In genomic region chr9:91078041-91078441, GRCh38 we compare ENCODE assay signal across 19 cellular contexts.
DNase-seq lines count a peak whose midpoint lies in the region; ATAC-seq, FAIRE-seq and TF ChIP-seq lines count a peak whose summit lies in the region.
"Had no signal": no experiment of that assay in that cellular context is flagged by ENCODE, and none has a peak within 500 bp of the region (broad histone marks: within the 10 kb centered on the region; RNA-seq: fewer than 3 reads in every experiment).

No MANE protein-coding gene starts in this region.

- 0 out of 2 replicates have a peak overlapping the region, but pooled peaks have one; percentile 22 for H2BK12ac ChIP-seq in H1 (ENCODE audit: low read depth, low read length)

- H3K36me3 Mint-ChIP-seq in CD14-positive monocyte, result no peaks in the 10 kb centered on the region
- H3K36me3 Mint-ChIP-seq: CD8-positive, alpha-beta memory T cell had no signal

- no peaks in the 10 kb centered on the region for H3K36me3 ChIP-seq in BJ (ENCODE audit: control insufficient read depth, insufficient read depth, low read length)
- H3K36me3 ChIP-seq in H1 (ENCODE audit: control insufficient read depth in 2 of 4, insufficient read depth in 4 of 4, low read length in 3 of 4), result no peaks in the 10 kb centered on the region
- H3K36me3 ChIP-seq in lower lobe of right lung, result no peaks in the 10 kb centered on the region
- H3K36me3 ChIP-seq in upper lobe of left lung, result no peaks in the 10 kb centered on the region
- H3K36me3 ChIP-seq: BE2C, Peyer's patch had no signal

- H3K27ac ChIP-seq in H1 (ENCODE audit: low read depth, low read length), result no peak overlapping the region
- H3K27ac ChIP-seq in lower lobe of right lung, result peak overlapping the region; percentile 14
- H3K27ac ChIP-seq in upper lobe of left lung, result peak overlapping the region in 3 of 4 donors; percentile 67 to 72 (median 69)
- no peak overlapping the region for H3K27ac ChIP-seq in right cardiac atrium (ENCODE audit: low read length)
- H3K27ac ChIP-seq: A549, Peyer's patch had no signal

- peaks cover 0 to 5% (median 4%) of the 10 kb centered on the region in 3 donors for H3K27me3 Mint-ChIP-seq in CD14-positive monocyte (ENCODE audit: low read depth in 3 of 3)

- no peak overlapping the region for H4K8ac ChIP-seq in H1 (ENCODE audit: extremely low read depth, insufficient read depth, low read length)

- H3K9me3 Mint-ChIP-seq in CD14-positive monocyte, result peaks cover 0 to 2% (median 0%) of the 10 kb centered on the region in 7 donors
- H3K9me3 Mint-ChIP-seq: CD8-positive, alpha-beta memory T cell; H9 had no signal

- H3K4me3 ChIP-seq in BJ (ENCODE audit: low read depth, low read length) (no peak overlapping the region), H1 (ENCODE audit: extremely low read depth in 1 of 4, insufficient read depth in 2 of 4, low read depth in 3 of 4, low read length in 4 of 4) (no peak overlapping the region), lower lobe of right lung (no peak overlapping the region), upper lobe of left lung (no peak overlapping the region), right cardiac atrium (ENCODE audit: low read length) (no peak overlapping the region)
- H3K4me3 ChIP-seq: A549, Peyer's patch had no signal

- TF ChIP-seq CTCF in BJ (IDR thresholded peaks at IDR 0.05; ENCODE audit: insufficient read depth, low read depth, low read length), result no peak
- no peak for TF ChIP-seq CTCF in H1 (IDR thresholded peaks at IDR 0.05; ENCODE audit: control extremely low read depth in 1 of 3, insufficient read depth in 1 of 3, low read depth in 1 of 3, low read length in 3 of 3)
- no peak for TF ChIP-seq CTCF in lower lobe of right lung (IDR thresholded peaks at IDR 0.05)
- TF ChIP-seq CTCF in upper lobe of left lung (IDR thresholded peaks at IDR 0.05), result no peak
- TF ChIP-seq CTCF in CD14-positive monocyte (IDR thresholded peaks at IDR 0.05), result no peak

- H3K27me3 ChIP-seq in BJ (ENCODE audit: control insufficient read depth, insufficient read depth, low read length), result no peaks in the 10 kb centered on the region
- H3K27me3 ChIP-seq in H1 (replicated peaks in 1 of 4; ENCODE audit: control insufficient read depth in 3 of 4, extremely low read depth in 1 of 4, insufficient read depth in 3 of 4, low read length in 3 of 4), result no peaks in the 10 kb centered on the region
- no peaks in the 10 kb centered on the region for H3K27me3 ChIP-seq in lower lobe of right lung (ENCODE audit: low read depth)
- H3K27me3 ChIP-seq in upper lobe of left lung, result no peaks in the 10 kb centered on the region
- no peaks in the 10 kb centered on the region for H3K27me3 ChIP-seq in right cardiac atrium (ENCODE audit: control insufficient read depth, insufficient read depth)
- H3K27me3 ChIP-seq: BE2C, Peyer's patch had no signal

- CTCF ChIA-PET in BJ (lab: Yijun Ruan, JAX), result interaction anchor here (0.8 kb wide), 1 partner anchor 348 kb away, joined by 4 read pairs; no protein-coding TSS in a partner anchor
- CTCF ChIA-PET in H1 (lab: Charles Lee; ENCODE audit: partially characterized antibody), result no interaction called here

- no peak overlapping the region for H2BK120ac ChIP-seq in H1 (replicated peaks; ENCODE audit: low read depth, low read length)

- H3K4ac ChIP-seq in H1 (replicated peaks; ENCODE audit: insufficient read length, low read depth, low read length), result no peak overlapping the region

- H2BK15ac ChIP-seq in H1 (ENCODE audit: low read length), result no peak overlapping the region

- intact Hi-C loops in lower lobe of right lung (cut with DNase I) (no loop called here), right cardiac atrium (cut with DNase I) (no loop called here), CD14-positive monocyte (cut with micrococcal nuclease) (no loop called here)

- no peaks in the 10 kb centered on the region for H3K23me2 ChIP-seq in H1 (ENCODE audit: low read depth, low read length)

- no peak overlapping the region for H2AK5ac ChIP-seq in H1 (ENCODE audit: low read depth, low read length)

- TF ChIP-seq POLR2A in H1 (IDR thresholded peaks at IDR 0.05; ENCODE audit: control extremely low read depth in 1 of 2, low read depth in 2 of 2, low read length in 2 of 2) (no peak), upper lobe of left lung (IDR thresholded peaks at IDR 0.05) (no peak)

- no peak for TF ChIP-seq EP300 in H1 (IDR thresholded peaks at IDR 0.05; ENCODE audit: borderline replicate concordance in 1 of 2, low read depth in 2 of 2, low read length in 2 of 2)
- TF ChIP-seq EP300 in upper lobe of left lung (IDR thresholded peaks at IDR 0.05), result peak in 2 of 4 donors; percentile 6 to 64

- H3K79me1 ChIP-seq in H1 (ENCODE audit: low read depth, low read length), result no peaks in the 10 kb centered on the region; the same call in 1 of the 2 replicates

- TF ChIP-seq RAD21 in H1 (IDR thresholded peaks at IDR 0.05 in 1 of 2, conservative IDR thresholded peaks at IDR 0.05 in 1 of 2; ENCODE audit: low read depth in 2 of 2, low read length in 2 of 2), result no peak

- no peak overlapping the region for H3K23ac ChIP-seq in H1 (ENCODE audit: insufficient read length)

- no peak overlapping the region for H4K5ac ChIP-seq in H1 (ENCODE audit: insufficient read length, low read depth, low read length)

- H3K27ac Mint-ChIP-seq in CD14-positive monocyte, result no peak overlapping the region

- no peaks in the 10 kb centered on the region for H3K9me3 ChIP-seq in H1 (ENCODE audit: insufficient read depth in 2 of 2, low read depth in 1 of 2, low read length in 1 of 2)
- no peaks in the 10 kb centered on the region for H3K9me3 ChIP-seq in lower lobe of right lung
- H3K9me3 ChIP-seq in upper lobe of left lung, result no peaks in the 10 kb centered on the region
- H3K9me3 ChIP-seq in right cardiac atrium (ENCODE audit: control insufficient read depth, low read length), result no peaks in the 10 kb centered on the region
- H3K9me3 ChIP-seq: A549, BE2C, Peyer's patch had no signal

- H3K18ac ChIP-seq in H1 (ENCODE audit: extremely low read depth, low read length), result no peak overlapping the region

- no peak overlapping the region for H3K56ac ChIP-seq in H1 (replicated peaks; ENCODE audit: insufficient read length, low read depth, low read length)

- H2BK5ac ChIP-seq in H1 (ENCODE audit: low read depth, low read length), result no peak overlapping the region

- H2BK20ac ChIP-seq in H1 (ENCODE audit: low read length), result no peak overlapping the region

- H3K4me1 Mint-ChIP-seq in CD14-positive monocyte, result peaks cover 3% of the 10 kb centered on the region
- H3K4me1 Mint-ChIP-seq: CD8-positive, alpha-beta memory T cell had no signal

- no peaks in the 10 kb centered on the region for H4K20me1 ChIP-seq in H1 (replicated peaks in 1 of 2; ENCODE audit: control insufficient read depth in 1 of 2, insufficient read depth in 2 of 2, low read length in 2 of 2)

- POLR2A ChIA-PET in BJ (lab: Charles Lee) (no interaction called here), H1 (lab: Charles Lee; ENCODE audit: partially characterized antibody) (no interaction called here)

- ATAC-seq in lower lobe of right lung, result peak; percentile 67 to 82
- ATAC-seq in upper lobe of left lung (ENCODE audit: low FRiP score in 2 of 2), result peak in 1 of 2 donors; percentile 64
- no peak for ATAC-seq in right cardiac atrium
- ATAC-seq: A549 had no signal

- no peaks in the 10 kb centered on the region for H3K79me2 ChIP-seq in H1 (ENCODE audit: control insufficient read depth in 1 of 2, insufficient read depth in 2 of 2, low read length in 2 of 2)

- 84% methylated on average over 2 of the region's 2 CpGs; no CpG with 5 or more reads in 1 of the 2 experiments for WGBS in H1 (ENCODE audit: extremely low coverage in 1 of 2, insufficient coverage in 1 of 2, insufficient read length in 1 of 2, insufficient replicate concordance in 2 of 2, low coverage in 1 of 2, low lambda C conversion rate in 2 of 2, missing lambda C conversion rate in 1 of 2), 2 experiments
- 42 to 46% methylated on average over 2 of the region's 2 CpGs for WGBS in upper lobe of left lung, 2 donors
- WGBS in right cardiac atrium, result 70% methylated on average over 2 of the region's 2 CpGs

- H3K4me1 ChIP-seq in H1 (replicated peaks in 1 of 4; ENCODE audit: control insufficient read depth in 3 of 4, insufficient read depth in 4 of 4, low read length in 3 of 4) (peaks cover 0 to 5% (median 0%) of the 10 kb centered on the region in 4 experiments; a peak in 3 of 7 replicates), lower lobe of right lung (peaks cover 17% of the 10 kb centered on the region), upper lobe of left lung (peaks cover 2 to 22% (median 6%) of the 10 kb centered on the region in 4 donors), right cardiac atrium (ENCODE audit: control insufficient read depth, insufficient read depth, low read length) (peaks cover 2% of the 10 kb centered on the region)
- H3K4me1 ChIP-seq: A549, BE2C had no signal

- H3K14ac ChIP-seq in H1 (ENCODE audit: insufficient read length), result no peak overlapping the region

- no peak overlapping the region for H3K9ac ChIP-seq in H1 (replicated peaks in 1 of 4; ENCODE audit: extremely low read depth in 1 of 4, low read depth in 3 of 4, low read length in 3 of 4)

- H2AFZ ChIP-seq in H1 (ENCODE audit: low read length), result no peak overlapping the region

- DNase-seq in BJ (ENCODE audit: low read depth) (peak; percentile 41), H1 (ENCODE audit: low read depth in 1 of 2, low spot score in 2 of 2) (no peak), lower lobe of right lung (no peak), upper lobe of left lung (no peak), right cardiac atrium (no peak), LoVo (ENCODE audit: low spot score) (no peak), HuH-7 (ENCODE audit: low spot score) (no peak), CD14-positive monocyte (ENCODE audit: low spot score) (no peak)
- DNase-seq: BE2C; CD8-positive, alpha-beta memory T cell; EL; H9; Kasumi-1; NCI-H1930; NCI-H2171; NCI-H82; Peyer's patch; Right ventricle myocardium superior had no signal

- H3K4me3 Mint-ChIP-seq in CD14-positive monocyte, result no peak overlapping the region
- H3K4me3 Mint-ChIP-seq: CD8-positive, alpha-beta memory T cell; H9 had no signal

- no peak for FAIRE-seq in H1 (lab: Jason Lieb, UNC)
- FAIRE-seq: A549 had no signal

- H3K4me2 ChIP-seq in H1 (ENCODE audit: insufficient read depth in 1 of 2, low read depth in 2 of 2, low read length in 2 of 2), result no peak overlapping the region
- H3K4me2 ChIP-seq: A549 had no signal

- no peak overlapping the region for H4K91ac ChIP-seq in H1 (replicated peaks; ENCODE audit: insufficient read length, low read length)

TF ChIP-seq in H1, 55 proteins besides CTCF, POLR2A, EP300 and RAD21 (continues in another document):
- no peak for TF ChIP-seq EGR1 (IDR thresholded peaks at IDR 0.05; ENCODE audit: borderline replicate concordance, low read depth, low read length)
- no peak for TF ChIP-seq SAP30 (IDR thresholded peaks at IDR 0.05; ENCODE audit: insufficient read depth, insufficient replicate concordance, low read length)
- no peak for TF ChIP-seq E2F6 (IDR thresholded peaks at IDR 0.05)
- no peak for TF ChIP-seq GABPA (IDR thresholded peaks at IDR 0.05; ENCODE audit: borderline replicate concordance, insufficient read depth, low read length)

Comparison
In these comparisons a context has a peak if more than half of its experiments do, and no peak if none do; other contexts are left out.
1. H3K27ac ChIP-seq: peak in lower lobe of right lung (single experiment) and upper lobe of left lung (3 of 4); none in H1 (single experiment) and right cardiac atrium (single experiment).
2. ATAC-seq: peak in lower lobe of right lung (2 of 2); none in right cardiac atrium (0 of 2).